In the genomic region with DNA sequence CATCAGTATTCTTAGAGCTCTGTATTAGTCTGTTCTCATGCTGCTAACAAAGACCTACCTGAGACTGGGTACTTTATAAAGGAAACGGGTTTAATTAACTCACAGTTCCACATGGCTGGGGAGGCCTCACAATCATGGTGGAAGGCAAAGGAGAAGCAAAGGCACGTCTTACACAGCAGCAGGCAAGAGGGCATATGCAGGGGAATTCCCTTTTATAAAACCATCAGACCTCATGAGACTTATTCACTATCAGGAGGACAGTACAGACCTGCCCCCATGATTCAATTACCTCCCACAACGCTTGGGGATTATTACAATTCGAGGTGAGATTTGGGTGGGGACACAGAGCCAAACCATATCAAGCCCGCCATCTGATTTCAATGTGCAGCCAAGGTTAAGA, we compare ENCODE assay signal across 5 cellular contexts. TPM values are rescaled to one million over a fixed set of nuclear protein-coding genes. Genes with fewer than 3 reads are reported as not detected.
"Had no signal": no experiment of that assay in that cellular context is flagged by ENCODE, and none has a peak within 500 bp of the region (broad histone marks: within the 10 kb centered on the region; RNA-seq: fewer than 3 reads in every experiment).

No MANE protein-coding gene starts in this region.

RNA-seq across cellular contexts. Expression of gene VSIG4, which starts 17.1 kb away (rescaled TPM):
- total RNA-seq: HepG2, HT-29, HT1080, IMR-90 had no signal
- polyA plus RNA-seq: HepG2, IgD-negative memory B cell, IMR-90 had no signal
